8 cellular contexts compared by ENCODE assay signal in genomic region chr11:15006139-15006759, GRCh38.
DNase-seq lines count a peak whose midpoint lies in the region; ATAC-seq and TF ChIP-seq lines count a peak whose summit lies in the region.

No MANE protein-coding gene starts in this region.

- no peak overlapping the region for H3K4me3 Mint-ChIP-seq in activated naive CD4-positive, alpha-beta T cell treated with anti-CD3 and anti-CD28 coated beads, Interleukin-2, amount 10 ng/mL, durations not matched to agents 7 days and 5 days

- no peaks in the 10 kb centered on the region for H3K36me3 Mint-ChIP-seq in activated naive CD4-positive, alpha-beta T cell treated with anti-CD3 and anti-CD28 coated beads, Interleukin-2, amount 10 ng/mL, durations not matched to agents 7 days and 5 days

- no peaks in the 10 kb centered on the region for H3K9me3 Mint-ChIP-seq in activated naive CD4-positive, alpha-beta T cell treated with anti-CD3 and anti-CD28 coated beads, Interleukin-2, amount 10 ng/mL, durations not matched to agents 7 days and 5 days

- DNase-seq in DMS114 treated with DMSO at 0.1 percent for 48 hours (lab: John Stamatoyannopoulos, UW; ENCODE audit: unreplicated experiment) = peak; percentile 6
- DNase-seq in GM19238 (ENCODE audit: insufficient read length, low spot score) = peak; percentile 3
- peak; percentile 72 to 84 for DNase-seq in Kasumi-1 (lab: John Stamatoyannopoulos, UW)
- DNase-seq in RKO (ENCODE audit: low spot score) = peak; percentile 76
- DNase-seq in fibroblast of mammary gland (ENCODE audit: low read depth) = peak; percentile 65
- DNase-seq in amygdala (lab: John Stamatoyannopoulos, UW) = no peak
- no peak for DNase-seq in activated naive CD4-positive, alpha-beta T cell treated with anti-CD3 and anti-CD28 coated beads, Interleukin-2, amount 10 ng/mL, durations not matched to agents 7 days and 5 days

- H3K27me3 Mint-ChIP-seq in activated naive CD4-positive, alpha-beta T cell treated with anti-CD3 and anti-CD28 coated beads, Interleukin-2, amount 10 ng/mL, durations not matched to agents 7 days and 5 days = peaks cover 31% of the 10 kb centered on the region

- no peak overlapping the region for H3K4me3 ChIP-seq in fibroblast of mammary gland (ENCODE audit: control insufficient read depth, low read depth, low read length)

- ATAC-seq in HG03095 (IDR thresholded peaks at IDR 0.05; ENCODE audit: unreplicated experiment) = no peak

- no peak overlapping the region for H3K27ac Mint-ChIP-seq in activated naive CD4-positive, alpha-beta T cell treated with anti-CD3 and anti-CD28 coated beads, Interleukin-2, amount 10 ng/mL, durations not matched to agents 7 days and 5 days

- TF ChIP-seq CTCF in fibroblast of mammary gland (conservative IDR thresholded peaks at IDR 0.05; ENCODE audit: control insufficient read depth, insufficient read depth, low read depth, low read length) = peak; percentile 61

- H3K4me1 Mint-ChIP-seq in activated naive CD4-positive, alpha-beta T cell treated with anti-CD3 and anti-CD28 coated beads, Interleukin-2, amount 10 ng/mL, durations not matched to agents 7 days and 5 days = no peaks in the 10 kb centered on the region

- CTCF ChIA-PET in activated naive CD4-positive, alpha-beta T cell treated with anti-CD3 and anti-CD28 coated beads, Interleukin-2, amount 10 ng/mL, durations not matched to agents 7 days and 5 days (lab: Charles Lee) = interaction anchor here (0.6 to 8.2 kb wide), 15 partner anchors 10 to 217 kb away, joined by 3 to 100 read pairs (median 3); no protein-coding TSS in a partner anchor

Comparison
In these comparisons a context has a peak if more than half of its experiments do, and no peak if none do; other contexts are left out.
1. DNase-seq: peak in DMS114 treated with DMSO at 0.1 percent for 48 hours (single experiment), GM19238 (single experiment), Kasumi-1 (2 of 2), RKO (single experiment) and fibroblast of mammary gland (single experiment); none in amygdala (0 of 56) and activated naive CD4-positive, alpha-beta T cell treated with anti-CD3 and anti-CD28 coated beads, Interleukin-2, amount 10 ng/mL, durations not matched to agents 7 days and 5 days (single experiment).